2 cellular contexts compared by ENCODE assay signal in the genomic region with DNA sequence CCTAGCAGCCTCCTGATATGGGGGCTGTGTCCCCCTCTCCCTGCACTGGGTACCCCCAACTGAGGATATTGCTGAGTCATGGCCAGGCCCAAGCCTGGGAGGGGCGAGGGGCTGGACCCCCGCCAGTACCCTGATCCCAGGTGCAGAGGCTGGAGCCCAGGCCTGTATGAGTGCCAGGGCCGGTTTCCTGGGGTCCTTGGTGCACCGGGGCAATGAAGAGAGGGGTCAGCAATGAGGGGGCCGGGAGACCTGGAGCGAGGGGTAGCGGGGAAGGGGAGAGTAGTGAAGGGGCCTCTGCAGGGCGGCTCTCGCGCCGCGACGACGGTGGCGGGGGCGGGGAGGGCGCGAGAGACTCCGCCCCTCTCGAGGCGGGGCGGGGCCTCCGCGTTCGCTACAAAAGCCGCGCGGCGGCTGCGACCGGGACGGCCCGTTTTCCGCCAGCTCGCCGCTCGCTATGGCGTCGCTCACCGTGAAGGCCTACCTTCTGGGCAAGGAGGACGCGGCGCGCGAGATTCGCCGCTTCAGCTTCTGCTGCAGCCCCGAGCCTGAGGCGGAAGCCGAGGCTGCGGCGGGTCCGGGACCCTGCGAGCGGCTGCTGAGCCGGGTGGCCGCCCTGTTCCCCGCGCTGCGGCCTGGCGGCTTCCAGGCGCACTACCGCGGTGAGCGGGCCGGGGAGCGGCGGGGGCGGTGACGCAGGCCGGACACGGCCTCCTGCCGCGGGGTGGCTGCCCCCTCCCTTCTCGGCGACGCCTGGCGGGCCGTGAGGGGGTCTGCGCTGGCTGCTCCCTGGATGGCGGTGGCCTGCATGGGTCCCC.
TF ChIP-seq lines count a peak whose summit lies in the region.

A gene (plus strand): TSS at position 423 of the 815 bp plus-strand sequence. CDS start 32 bp downstream, at position 455.

TF ChIP-seq in HEK293, 187 proteins besides CTCF, POLR2A, EP300 and RAD21 (continued from another document and continues in another):
- TF ChIP-seq SP3 (tag by site-specific recombination; IDR thresholded peaks at IDR 0.05): peak; percentile 95
- TF ChIP-seq ZNF146 (tag by site-specific recombination; IDR thresholded peaks at IDR 0.05): 0 out of 2 replicates have a peak, but pooled peaks have one; percentile 37
- TF ChIP-seq ZNF292 (tag by site-specific recombination; IDR thresholded peaks at IDR 0.05; ENCODE audit: borderline replicate concordance, low read depth): no peak
- TF ChIP-seq ZNF10 (tag by site-specific recombination; IDR thresholded peaks at IDR 0.05): 0 out of 2 replicates have a peak, but pooled peaks have one; percentile 7
- no peak for TF ChIP-seq ZNF558 (tag by site-specific recombination; IDR thresholded peaks at IDR 0.05)
- TF ChIP-seq SP7 (tag by site-specific recombination; IDR thresholded peaks at IDR 0.05): peak; percentile 82
- TF ChIP-seq, protein P1, sequence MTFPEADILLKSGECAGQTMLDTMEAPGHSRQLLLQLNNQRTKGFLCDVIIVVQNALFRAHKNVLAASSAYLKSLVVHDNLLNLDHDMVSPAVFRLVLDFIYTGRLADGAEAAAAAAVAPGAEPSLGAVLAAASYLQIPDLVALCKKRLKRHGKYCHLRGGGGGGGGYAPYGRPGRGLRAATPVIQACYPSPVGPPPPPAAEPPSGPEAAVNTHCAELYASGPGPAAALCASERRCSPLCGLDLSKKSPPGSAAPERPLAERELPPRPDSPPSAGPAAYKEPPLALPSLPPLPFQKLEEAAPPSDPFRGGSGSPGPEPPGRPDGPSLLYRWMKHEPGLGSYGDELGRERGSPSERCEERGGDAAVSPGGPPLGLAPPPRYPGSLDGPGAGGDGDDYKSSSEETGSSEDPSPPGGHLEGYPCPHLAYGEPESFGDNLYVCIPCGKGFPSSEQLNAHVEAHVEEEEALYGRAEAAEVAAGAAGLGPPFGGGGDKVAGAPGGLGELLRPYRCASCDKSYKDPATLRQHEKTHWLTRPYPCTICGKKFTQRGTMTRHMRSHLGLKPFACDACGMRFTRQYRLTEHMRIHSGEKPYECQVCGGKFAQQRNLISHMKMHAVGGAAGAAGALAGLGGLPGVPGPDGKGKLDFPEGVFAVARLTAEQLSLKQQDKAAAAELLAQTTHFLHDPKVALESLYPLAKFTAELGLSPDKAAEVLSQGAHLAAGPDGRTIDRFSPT (tag by site-specific recombination; IDR thresholded peaks at IDR 0.05): peak; percentile 13
- TF ChIP-seq, protein P2, sequence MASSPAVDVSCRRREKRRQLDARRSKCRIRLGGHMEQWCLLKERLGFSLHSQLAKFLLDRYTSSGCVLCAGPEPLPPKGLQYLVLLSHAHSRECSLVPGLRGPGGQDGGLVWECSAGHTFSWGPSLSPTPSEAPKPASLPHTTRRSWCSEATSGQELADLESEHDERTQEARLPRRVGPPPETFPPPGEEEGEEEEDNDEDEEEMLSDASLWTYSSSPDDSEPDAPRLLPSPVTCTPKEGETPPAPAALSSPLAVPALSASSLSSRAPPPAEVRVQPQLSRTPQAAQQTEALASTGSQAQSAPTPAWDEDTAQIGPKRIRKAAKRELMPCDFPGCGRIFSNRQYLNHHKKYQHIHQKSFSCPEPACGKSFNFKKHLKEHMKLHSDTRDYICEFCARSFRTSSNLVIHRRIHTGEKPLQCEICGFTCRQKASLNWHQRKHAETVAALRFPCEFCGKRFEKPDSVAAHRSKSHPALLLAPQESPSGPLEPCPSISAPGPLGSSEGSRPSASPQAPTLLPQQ (tag by site-specific recombination; IDR thresholded peaks at IDR 0.05): peak; percentile 69; the same call in 1 of the 2 replicates
- no peak for TF ChIP-seq ZNF426 (tag by site-specific recombination; IDR thresholded peaks at IDR 0.05)
- no peak for TF ChIP-seq ZNF132 (tag by site-specific recombination; IDR thresholded peaks at IDR 0.05; ENCODE audit: borderline replicate concordance)
- peak; percentile 77 for TF ChIP-seq KLF1 (tag by site-specific recombination; IDR thresholded peaks at IDR 0.05)
- TF ChIP-seq HOXC10 (CRISPR knock-in tag; IDR thresholded peaks at IDR 0.05): no peak
- TF ChIP-seq, protein P3, sequence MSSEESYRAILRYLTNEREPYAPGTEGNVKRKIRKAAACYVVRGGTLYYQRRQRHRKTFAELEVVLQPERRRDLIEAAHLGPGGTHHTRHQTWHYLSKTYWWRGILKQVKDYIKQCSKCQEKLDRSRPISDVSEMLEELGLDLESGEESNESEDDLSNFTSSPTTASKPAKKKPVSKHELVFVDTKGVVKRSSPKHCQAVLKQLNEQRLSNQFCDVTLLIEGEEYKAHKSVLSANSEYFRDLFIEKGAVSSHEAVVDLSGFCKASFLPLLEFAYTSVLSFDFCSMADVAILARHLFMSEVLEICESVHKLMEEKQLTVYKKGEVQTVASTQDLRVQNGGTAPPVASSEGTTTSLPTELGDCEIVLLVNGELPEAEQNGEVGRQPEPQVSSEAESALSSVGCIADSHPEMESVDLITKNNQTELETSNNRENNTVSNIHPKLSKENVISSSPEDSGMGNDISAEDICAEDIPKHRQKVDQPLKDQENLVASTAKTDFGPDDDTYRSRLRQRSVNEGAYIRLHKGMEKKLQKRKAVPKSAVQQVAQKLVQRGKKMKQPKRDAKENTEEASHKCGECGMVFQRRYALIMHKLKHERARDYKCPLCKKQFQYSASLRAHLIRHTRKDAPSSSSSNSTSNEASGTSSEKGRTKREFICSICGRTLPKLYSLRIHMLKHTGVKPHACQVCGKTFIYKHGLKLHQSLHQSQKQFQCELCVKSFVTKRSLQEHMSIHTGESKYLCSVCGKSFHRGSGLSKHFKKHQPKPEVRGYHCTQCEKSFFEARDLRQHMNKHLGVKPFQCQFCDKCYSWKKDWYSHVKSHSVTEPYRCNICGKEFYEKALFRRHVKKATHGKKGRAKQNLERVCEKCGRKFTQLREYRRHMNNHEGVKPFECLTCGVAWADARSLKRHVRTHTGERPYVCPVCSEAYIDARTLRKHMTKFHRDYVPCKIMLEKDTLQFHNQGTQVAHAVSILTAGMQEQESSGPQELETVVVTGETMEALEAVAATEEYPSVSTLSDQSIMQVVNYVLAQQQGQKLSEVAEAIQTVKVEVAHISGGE (tag by site-specific recombination; conservative IDR thresholded peaks at IDR 0.05; ENCODE audit: low read depth): no peak
- TF ChIP-seq ZNF16 (tag by site-specific recombination; IDR thresholded peaks at IDR 0.05; ENCODE audit: low read depth): no peak
- TF ChIP-seq ZNF354C (tag by site-specific recombination; IDR thresholded peaks at IDR 0.05; ENCODE audit: borderline replicate concordance, low read depth): no peak
- no peak for TF ChIP-seq ZNF585B (tag by site-specific recombination; IDR thresholded peaks at IDR 0.05)
- peak; percentile 57 for TF ChIP-seq ZNF335 (tag by site-specific recombination; conservative IDR thresholded peaks at IDR 0.05)
- no peak for TF ChIP-seq ZSCAN16 (tag by site-specific recombination; IDR thresholded peaks at IDR 0.05)

TF ChIP-seq in GM12878, 131 proteins besides CTCF, POLR2A, EP300 and RAD21 (continued from another document and continues in another):
- TF ChIP-seq, protein P4, sequence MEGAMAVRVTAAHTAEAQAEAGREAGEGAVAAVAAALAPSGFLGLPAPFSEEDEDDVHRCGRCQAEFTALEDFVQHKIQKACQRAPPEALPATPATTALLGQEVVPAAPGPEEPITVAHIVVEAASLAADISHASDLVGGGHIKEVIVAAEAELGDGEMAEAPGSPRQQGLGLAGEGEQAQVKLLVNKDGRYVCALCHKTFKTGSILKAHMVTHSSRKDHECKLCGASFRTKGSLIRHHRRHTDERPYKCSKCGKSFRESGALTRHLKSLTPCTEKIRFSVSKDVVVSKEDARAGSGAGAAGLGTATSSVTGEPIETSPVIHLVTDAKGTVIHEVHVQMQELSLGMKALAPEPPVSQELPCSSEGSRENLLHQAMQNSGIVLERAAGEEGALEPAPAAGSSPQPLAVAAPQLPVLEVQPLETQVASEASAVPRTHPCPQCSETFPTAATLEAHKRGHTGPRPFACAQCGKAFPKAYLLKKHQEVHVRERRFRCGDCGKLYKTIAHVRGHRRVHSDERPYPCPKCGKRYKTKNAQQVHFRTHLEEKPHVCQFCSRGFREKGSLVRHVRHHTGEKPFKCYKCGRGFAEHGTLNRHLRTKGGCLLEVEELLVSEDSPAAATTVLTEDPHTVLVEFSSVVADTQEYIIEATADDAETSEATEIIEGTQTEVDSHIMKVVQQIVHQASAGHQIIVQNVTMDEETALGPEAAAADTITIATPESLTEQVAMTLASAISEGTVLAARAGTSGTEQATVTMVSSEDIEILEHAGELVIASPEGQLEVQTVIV (IDR thresholded peaks at IDR 0.05; ENCODE audit: borderline replicate concordance, partially characterized antibody): no peak
- TF ChIP-seq MTA2 (IDR thresholded peaks at IDR 0.05; ENCODE audit: low read depth) (peak; percentile 22; the same call in 1 of the 2 replicates), ZNF384 (IDR thresholded peaks at IDR 0.05; ENCODE audit: borderline replicate concordance, low read depth, low read length) (no peak), ETV6 (conservative IDR thresholded peaks at IDR 0.05 in 1 of 2, IDR thresholded peaks at IDR 0.05 in 1 of 2; ENCODE audit: borderline replicate concordance in 1 of 2, low read depth in 1 of 2) (no peak), MYC (IDR thresholded peaks at IDR 0.05; ENCODE audit: insufficient read depth, insufficient read length, insufficient replicate concordance, low read length, severe bottlenecking) (no peak), RELA (IDR thresholded peaks at IDR 0.05; ENCODE audit: borderline replicate concordance, partially characterized antibody) (peak; percentile 67), TCF7 (IDR thresholded peaks at IDR 0.05; ENCODE audit: borderline replicate concordance) (no peak), RFX5 (IDR thresholded peaks at IDR 0.05; ENCODE audit: low read depth, low read length) (no peak), TCF3 (IDR thresholded peaks at IDR 0.05; ENCODE audit: borderline replicate concordance, insufficient read depth, low read depth, low read length) (peak; percentile 91; the same call in 1 of the 2 replicates), POLR2AphosphoS2 (IDR thresholded peaks at IDR 0.05; ENCODE audit: low read depth, low read length) (peak; percentile 99), SP1 (IDR thresholded peaks at IDR 0.05; ENCODE audit: low read depth, low read length) (peak; percentile 70), TBL1XR1 (IDR thresholded peaks at IDR 0.05; ENCODE audit: low read depth, low read length) (no peak; the same call in 1 of the 2 replicates), KAT2A (conservative IDR thresholded peaks at IDR 0.05; ENCODE audit: control insufficient read depth, low read depth, low read length) (no peak)
- TF ChIP-seq, protein P5, sequence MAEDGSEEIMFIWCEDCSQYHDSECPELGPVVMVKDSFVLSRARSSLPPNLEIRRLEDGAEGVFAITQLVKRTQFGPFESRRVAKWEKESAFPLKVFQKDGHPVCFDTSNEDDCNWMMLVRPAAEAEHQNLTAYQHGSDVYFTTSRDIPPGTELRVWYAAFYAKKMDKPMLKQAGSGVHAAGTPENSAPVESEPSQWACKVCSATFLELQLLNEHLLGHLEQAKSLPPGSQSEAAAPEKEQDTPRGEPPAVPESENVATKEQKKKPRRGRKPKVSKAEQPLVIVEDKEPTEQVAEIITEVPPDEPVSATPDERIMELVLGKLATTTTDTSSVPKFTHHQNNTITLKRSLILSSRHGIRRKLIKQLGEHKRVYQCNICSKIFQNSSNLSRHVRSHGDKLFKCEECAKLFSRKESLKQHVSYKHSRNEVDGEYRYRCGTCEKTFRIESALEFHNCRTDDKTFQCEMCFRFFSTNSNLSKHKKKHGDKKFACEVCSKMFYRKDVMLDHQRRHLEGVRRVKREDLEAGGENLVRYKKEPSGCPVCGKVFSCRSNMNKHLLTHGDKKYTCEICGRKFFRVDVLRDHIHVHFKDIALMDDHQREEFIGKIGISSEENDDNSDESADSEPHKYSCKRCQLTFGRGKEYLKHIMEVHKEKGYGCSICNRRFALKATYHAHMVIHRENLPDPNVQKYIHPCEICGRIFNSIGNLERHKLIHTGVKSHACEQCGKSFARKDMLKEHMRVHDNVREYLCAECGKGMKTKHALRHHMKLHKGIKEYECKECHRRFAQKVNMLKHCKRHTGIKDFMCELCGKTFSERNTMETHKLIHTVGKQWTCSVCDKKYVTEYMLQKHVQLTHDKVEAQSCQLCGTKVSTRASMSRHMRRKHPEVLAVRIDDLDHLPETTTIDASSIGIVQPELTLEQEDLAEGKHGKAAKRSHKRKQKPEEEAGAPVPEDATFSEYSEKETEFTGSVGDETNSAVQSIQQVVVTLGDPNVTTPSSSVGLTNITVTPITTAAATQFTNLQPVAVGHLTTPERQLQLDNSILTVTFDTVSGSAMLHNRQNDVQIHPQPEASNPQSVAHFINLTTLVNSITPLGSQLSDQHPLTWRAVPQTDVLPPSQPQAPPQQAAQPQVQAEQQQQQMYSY (CRISPR knock-in tag; IDR thresholded peaks at IDR 0.05): no peak
- TF ChIP-seq, protein P6, sequence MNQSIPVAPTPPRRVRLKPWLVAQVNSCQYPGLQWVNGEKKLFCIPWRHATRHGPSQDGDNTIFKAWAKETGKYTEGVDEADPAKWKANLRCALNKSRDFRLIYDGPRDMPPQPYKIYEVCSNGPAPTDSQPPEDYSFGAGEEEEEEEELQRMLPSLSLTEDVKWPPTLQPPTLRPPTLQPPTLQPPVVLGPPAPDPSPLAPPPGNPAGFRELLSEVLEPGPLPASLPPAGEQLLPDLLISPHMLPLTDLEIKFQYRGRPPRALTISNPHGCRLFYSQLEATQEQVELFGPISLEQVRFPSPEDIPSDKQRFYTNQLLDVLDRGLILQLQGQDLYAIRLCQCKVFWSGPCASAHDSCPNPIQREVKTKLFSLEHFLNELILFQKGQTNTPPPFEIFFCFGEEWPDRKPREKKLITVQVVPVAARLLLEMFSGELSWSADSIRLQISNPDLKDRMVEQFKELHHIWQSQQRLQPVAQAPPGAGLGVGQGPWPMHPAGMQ (IDR thresholded peaks at IDR 0.05; ENCODE audit: borderline replicate concordance): no peak
- TF ChIP-seq, protein P7, sequence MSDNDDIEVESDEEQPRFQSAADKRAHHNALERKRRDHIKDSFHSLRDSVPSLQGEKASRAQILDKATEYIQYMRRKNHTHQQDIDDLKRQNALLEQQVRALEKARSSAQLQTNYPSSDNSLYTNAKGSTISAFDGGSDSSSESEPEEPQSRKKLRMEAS (IDR thresholded peaks at IDR 0.05; ENCODE audit: low read depth, low read length): peak; percentile 59; the same call in 1 of the 2 replicates
- TF ChIP-seq, protein P8, sequence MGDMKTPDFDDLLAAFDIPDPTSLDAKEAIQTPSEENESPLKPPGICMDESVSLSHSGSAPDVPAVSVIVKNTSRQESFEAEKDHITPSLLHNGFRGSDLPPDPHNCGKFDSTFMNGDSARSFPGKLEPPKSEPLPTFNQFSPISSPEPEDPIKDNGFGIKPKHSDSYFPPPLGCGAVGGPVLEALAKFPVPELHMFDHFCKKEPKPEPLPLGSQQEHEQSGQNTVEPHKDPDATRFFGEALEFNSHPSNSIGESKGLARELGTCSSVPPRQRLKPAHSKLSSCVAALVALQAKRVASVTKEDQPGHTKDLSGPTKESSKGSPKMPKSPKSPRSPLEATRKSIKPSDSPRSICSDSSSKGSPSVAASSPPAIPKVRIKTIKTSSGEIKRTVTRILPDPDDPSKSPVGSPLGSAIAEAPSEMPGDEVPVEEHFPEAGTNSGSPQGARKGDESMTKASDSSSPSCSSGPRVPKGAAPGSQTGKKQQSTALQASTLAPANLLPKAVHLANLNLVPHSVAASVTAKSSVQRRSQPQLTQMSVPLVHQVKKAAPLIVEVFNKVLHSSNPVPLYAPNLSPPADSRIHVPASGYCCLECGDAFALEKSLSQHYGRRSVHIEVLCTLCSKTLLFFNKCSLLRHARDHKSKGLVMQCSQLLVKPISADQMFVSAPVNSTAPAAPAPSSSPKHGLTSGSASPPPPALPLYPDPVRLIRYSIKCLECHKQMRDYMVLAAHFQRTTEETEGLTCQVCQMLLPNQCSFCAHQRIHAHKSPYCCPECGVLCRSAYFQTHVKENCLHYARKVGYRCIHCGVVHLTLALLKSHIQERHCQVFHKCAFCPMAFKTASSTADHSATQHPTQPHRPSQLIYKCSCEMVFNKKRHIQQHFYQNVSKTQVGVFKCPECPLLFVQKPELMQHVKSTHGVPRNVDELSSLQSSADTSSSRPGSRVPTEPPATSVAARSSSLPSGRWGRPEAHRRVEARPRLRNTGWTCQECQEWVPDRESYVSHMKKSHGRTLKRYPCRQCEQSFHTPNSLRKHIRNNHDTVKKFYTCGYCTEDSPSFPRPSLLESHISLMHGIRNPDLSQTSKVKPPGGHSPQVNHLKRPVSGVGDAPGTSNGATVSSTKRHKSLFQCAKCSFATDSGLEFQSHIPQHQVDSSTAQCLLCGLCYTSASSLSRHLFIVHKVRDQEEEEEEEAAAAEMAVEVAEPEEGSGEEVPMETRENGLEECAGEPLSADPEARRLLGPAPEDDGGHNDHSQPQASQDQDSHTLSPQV (IDR thresholded peaks at IDR 0.05): no peak
